Comparison of ENCODE assay signal across 9 cellular contexts in genomic region chr2:159710601-159711180, GRCh38. TPM values are rescaled to one million over a fixed set of nuclear protein-coding genes. Genes with fewer than 3 reads are reported as not detected.
DNase-seq lines count a peak whose midpoint lies in the region; ATAC-seq and TF ChIP-seq lines count a peak whose summit lies in the region.
"Had no signal": no experiment of that assay in that cellular context is flagged by ENCODE, and none has a peak within 500 bp of the region (broad histone marks: within the 10 kb centered on the region; RNA-seq: fewer than 3 reads in every experiment).

No MANE protein-coding gene starts in this region.

- H3K4me1 ChIP-seq in ascending aorta (peaks cover 0 to 20% of the 10 kb centered on the region in 2 donors), lower lobe of right lung (peaks cover 36% of the 10 kb centered on the region)
- H3K4me1 ChIP-seq: uterus had no signal

- H3K27ac ChIP-seq in CD4-positive, alpha-beta T cell (ENCODE audit: low read depth, low read length): no peak overlapping the region
- H3K27ac ChIP-seq in ascending aorta (peak overlapping the region; percentile 97 to 98), lower lobe of right lung (peak overlapping the region; percentile 99)

- no peak for ATAC-seq in CD4-positive, alpha-beta T cell (ENCODE audit: poor library complexity)
- no peak for ATAC-seq in lower lobe of right lung
- ATAC-seq in HG02885 (IDR thresholded peaks at IDR 0.05; ENCODE audit: poor library complexity, unreplicated experiment): no peak

- H3K36me3 Mint-ChIP-seq in CD4-positive, alpha-beta T cell (ENCODE audit: low read depth): peaks cover 44% of the 10 kb centered on the region
- H3K36me3 Mint-ChIP-seq in HFFc6 (ENCODE audit: low read depth): peaks cover 32% of the 10 kb centered on the region

- peak overlapping the region; percentile 70 for H3K27ac Mint-ChIP-seq in CD4-positive, alpha-beta T cell
- H3K27ac Mint-ChIP-seq in HFFc6: peak overlapping the region; percentile 67

- H3K36me3 ChIP-seq in ascending aorta: peaks cover 0 to 6% of the 10 kb centered on the region in 2 donors
- peaks cover 2% of the 10 kb centered on the region for H3K36me3 ChIP-seq in lower lobe of right lung
- H3K36me3 ChIP-seq: uterus had no signal

- no peak for DNase-seq in CD4-positive, alpha-beta T cell
- peak; percentile 33 for DNase-seq in HFFc6
- no peak for DNase-seq in ascending aorta (ENCODE audit: low spot score in 2 of 2)
- no peak for DNase-seq in lower lobe of right lung
- DNase-seq in anterior cingulate cortex (lab: John Stamatoyannopoulos, UW): no peak
- DNase-seq in stimulated activated naive CD4-positive, alpha-beta T cell treated with Interleukin-2 at 50 U/mL for 16 hours (lab: John Stamatoyannopoulos, UW): no peak
- no peak for DNase-seq in amniotic stem cell (lab: John Stamatoyannopoulos, UW)
- DNase-seq: uterus had no signal

- peak overlapping the region; percentile 17 to 94 for H3K4me3 ChIP-seq in ascending aorta
- no peak overlapping the region for H3K4me3 ChIP-seq in lower lobe of right lung

- POLR2A ChIA-PET in CD4-positive, alpha-beta T cell (lab: Charles Lee): no interaction called here

- no peaks in the 10 kb centered on the region for H3K9me3 Mint-ChIP-seq in CD4-positive, alpha-beta T cell
- H3K9me3 Mint-ChIP-seq in HFFc6: peaks cover 4% of the 10 kb centered on the region; the same call in 1 of the 2 replicates

- TF ChIP-seq CTCF in CD4-positive, alpha-beta T cell (IDR thresholded peaks at IDR 0.05): no peak
- no peak for TF ChIP-seq CTCF in HFFc6 (IDR thresholded peaks at IDR 0.05)
- TF ChIP-seq CTCF in ascending aorta (IDR thresholded peaks at IDR 0.05): no peak
- TF ChIP-seq CTCF in lower lobe of right lung (IDR thresholded peaks at IDR 0.05): no peak

- H3K27me3 Mint-ChIP-seq in CD4-positive, alpha-beta T cell: no peaks in the 10 kb centered on the region
- H3K27me3 Mint-ChIP-seq in HFFc6 (ENCODE audit: insufficient read depth): peaks cover 3% of the 10 kb centered on the region

- peaks cover 50% of the 10 kb centered on the region for H3K4me1 Mint-ChIP-seq in CD4-positive, alpha-beta T cell (ENCODE audit: low read depth)
- H3K4me1 Mint-ChIP-seq in HFFc6 (ENCODE audit: low read depth): peaks cover 56% of the 10 kb centered on the region

- H3K4me3 Mint-ChIP-seq in CD4-positive, alpha-beta T cell: peak overlapping the region; percentile 66
- peak overlapping the region; percentile 100 for H3K4me3 Mint-ChIP-seq in HFFc6

- CTCF ChIA-PET in CD4-positive, alpha-beta T cell (lab: Charles Lee): interaction anchor here (0.9 kb wide), 1 partner anchor 45 kb away, joined by 3 read pairs; no protein-coding TSS in a partner anchor

- H3K27me3 ChIP-seq in CD4-positive, alpha-beta T cell (ENCODE audit: control insufficient read depth, insufficient read depth, low read length): no peaks in the 10 kb centered on the region
- H3K27me3 ChIP-seq in ascending aorta: no peaks in the 10 kb centered on the region
- H3K27me3 ChIP-seq in lower lobe of right lung (ENCODE audit: low read depth): no peaks in the 10 kb centered on the region
- H3K27me3 ChIP-seq: uterus had no signal

- no peaks in the 10 kb centered on the region for H3K9me3 ChIP-seq in CD4-positive, alpha-beta T cell (ENCODE audit: control insufficient read depth, low read length)
- no peaks in the 10 kb centered on the region for H3K9me3 ChIP-seq in ascending aorta
- no peaks in the 10 kb centered on the region for H3K9me3 ChIP-seq in lower lobe of right lung
- H3K9me3 ChIP-seq: uterus had no signal

- intact Hi-C loops in CD4-positive, alpha-beta T cell (cut with DNase I, micrococcal nuclease): loop anchor here (5.0 kb wide), 6 partner anchors 42 to 1452 kb away; partner anchors contain the start of genes BAZ2B (in 1 of the 2), RBMS1 (in 1 of the 2), TANK (in 1 of the 2) and WDSUB1 (in 1 of the 2)
- intact Hi-C loops in ascending aorta (cut with DNase I): loop anchor here (5.0 kb wide), 3 partner anchors 87 to 1253 kb away; partner anchors contain the start of genes CCDC148, CD302, PKP4 and WDSUB1
- intact Hi-C loops in lower lobe of right lung (cut with DNase I): loop anchor here (10.0 kb wide), 1 partner anchor 96 kb away; the partner anchor contains the start of gene BAZ2B

RNA-seq across cellular contexts. Expression of gene MARCHF7, which starts 1.6 kb away (rescaled TPM):
- total RNA-seq in CD4-positive, alpha-beta T cell: 10 to 100 TPM; 58.1 to 61.4 TPM
- total RNA-seq in HFFc6 (2021; fragmentation: NEBNext Ultra II Directional; extraction: Animal tissue kit (Norgen Biotek cat#: 25700)): 10 to 100 TPM; 73.8 to 91.5 (median 84.7) TPM
- total RNA-seq in ascending aorta (49.4 TPM), lower lobe of right lung (71.8 TPM)
